In genomic region chr3:145368748-145369147, GRCh38 we compare ENCODE assay signal across 28 cellular contexts.
"Had no signal": no experiment of that assay in that cellular context is flagged by ENCODE, and none has a peak within 500 bp of the region (broad histone marks: within the 10 kb centered on the region; RNA-seq: fewer than 3 reads in every experiment).

No MANE protein-coding gene starts in this region.

- H3K4me3 ChIP-seq: stomach, suprapubic skin, testis, thoracic aorta, thyroid gland, tibial artery, tibial nerve, transverse colon, upper lobe of left lung, upper lobe of right lung, uterus, vagina had no signal

- ATAC-seq: stimulated activated effector memory CD8-positive, alpha-beta T cell treated with anti-CD3 and anti-CD28 coated beads, Interleukin-12 subunit alpha, Interleukin-12 subunit beta, amount 100 ng/mL, for 72 hours; stimulated activated memory B cell treated with anti-CD40 and anti-IgM and Interleukin-4, amounts not matched to agents 10 μg/mL and 1 μg/mL and 100 μg/mL, for 72 hours; stimulated activated naive B cell treated with anti-CD40 and anti-IgM and Interleukin-4, amounts not matched to agents 10 μg/mL and 1 μg/mL and 100 μg/mL, for 72 hours; stimulated activated naive CD8-positive, alpha-beta T cell treated with anti-CD3 and anti-CD28 coated beads, Interleukin-15, amount 100 ng/mL, for 72 hours; stimulated activated naive CD8-positive, alpha-beta T cell treated with anti-CD3 and anti-CD28 coated beads, Interleukin-15, Interleukin-2, amounts not matched to agents 100 U/mL and 50 U/mL, for 24 hours; upper lobe of right lung had no signal

- H3K27me3 ChIP-seq: stomach, suprapubic skin, testis, thyroid gland, tibial artery, tibial nerve, transverse colon, upper lobe of left lung, upper lobe of right lung, uterus, vagina had no signal

- H3K27me3 Mint-ChIP-seq: stimulated activated memory B cell treated with anti-CD40 and anti-IgM and Interleukin-4, amounts not matched to agents 10 μg/mL and 1 μg/mL and 100 μg/mL, for 72 hours; stimulated activated naive B cell treated with anti-CD40 and anti-IgM and Interleukin-4, amounts not matched to agents 10 μg/mL and 1 μg/mL and 100 μg/mL, for 72 hours; stimulated activated naive CD8-positive, alpha-beta T cell treated with anti-CD3 and anti-CD28 coated beads, Interleukin-15, amount 100 ng/mL, for 72 hours; stimulated activated naive CD8-positive, alpha-beta T cell treated with anti-CD3 and anti-CD28 coated beads, Interleukin-15, Interleukin-2, amounts not matched to agents 100 ng/mL and 50 ng/mL, for 24 hours; type B pancreatic cell had no signal

- H3K36me3 Mint-ChIP-seq: stimulated activated effector memory CD8-positive, alpha-beta T cell treated with anti-CD3 and anti-CD28 coated beads, Interleukin-12 subunit alpha, Interleukin-12 subunit beta, amount 100 ng/mL, for 72 hours; stimulated activated memory B cell treated with anti-CD40 and anti-IgM and Interleukin-4, amounts not matched to agents 10 μg/mL and 1 μg/mL and 100 μg/mL, for 72 hours; stimulated activated naive B cell treated with anti-CD40 and anti-IgM and Interleukin-4, amounts not matched to agents 10 μg/mL and 1 μg/mL and 100 μg/mL, for 72 hours; type B pancreatic cell had no signal

- H3K36me3 ChIP-seq: stomach, suprapubic skin, thoracic aorta, thyroid gland, tibial artery, tibial nerve, transverse colon, upper lobe of left lung, upper lobe of right lung, uterus, vagina had no signal

- H3K9me3 Mint-ChIP-seq: type B pancreatic cell had no signal

- H3K4me1 ChIP-seq: stomach, suprapubic skin, testis, thyroid gland, tibial artery, tibial nerve, transverse colon, upper lobe of left lung, upper lobe of right lung, uterus, vagina had no signal

- DNase-seq: stimulated activated CD4-positive, alpha-beta T cell treated with anti-CD3 and anti-CD28 coated beads, Interleukin-2, amount 100 ng/mL, for 48 hours; stimulated activated CD4-positive, alpha-beta T cell treated with anti-CD3 and anti-CD28 coated beads, Interleukin-4, amount 100 ng/mL, for 1 hour; stimulated activated CD4-positive, alpha-beta T cell treated with anti-CD3 and anti-CD28 coated beads, Interleukin-4, amount 100 ng/mL, for 24 hours; stimulated activated CD4-positive, alpha-beta T cell treated with anti-CD3 and anti-CD28 coated beads, Interleukin-4, amount 100 ng/mL, for 4 hours; stimulated activated CD8-positive, alpha-beta memory T cell treated with anti-CD3 and anti-CD28 coated beads, Interleukin-4, amount 100 ng/mL, for 48 hours; stimulated activated naive B cell treated with anti-CD40 and anti-IgM and Interleukin-4, amounts not matched to agents 10 μg/mL and 1 μg/mL and 100 μg/mL, for 72 hours; stimulated activated naive CD4-positive, alpha-beta T cell; stimulated activated naive CD4-positive, alpha-beta T cell treated with Interleukin-2 at 50 U/mL for 16 hours; stimulated activated naive CD8-positive, alpha-beta T cell treated with anti-CD3 and anti-CD28 coated beads, Interleukin-15, amount 100 ng/mL, for 72 hours; stimulated activated naive CD8-positive, alpha-beta T cell treated with anti-CD3 and anti-CD28 coated beads, Interleukin-15, Interleukin-2, amounts not matched to agents 100 U/mL and 50 U/mL, for 24 hours; stomach; substantia nigra; testis; thyroid gland; tibial artery; transverse colon; trophoblast cell; upper lobe of left lung; upper lobe of right lung; uterus had no signal

- H3K27ac ChIP-seq: stomach, suprapubic skin, testis, thoracic aorta, thyroid gland, tibial artery, tibial nerve, transverse colon, upper lobe of left lung, upper lobe of right lung, uterus, vagina had no signal

- H3K4me1 Mint-ChIP-seq: stimulated activated effector memory CD8-positive, alpha-beta T cell treated with anti-CD3 and anti-CD28 coated beads, Interleukin-12 subunit alpha, Interleukin-12 subunit beta, amount 100 ng/mL, for 72 hours; stimulated activated memory B cell treated with anti-CD40 and anti-IgM and Interleukin-4, amounts not matched to agents 10 μg/mL and 1 μg/mL and 100 μg/mL, for 72 hours; stimulated activated naive B cell treated with anti-CD40 and anti-IgM and Interleukin-4, amounts not matched to agents 10 μg/mL and 1 μg/mL and 100 μg/mL, for 72 hours; stimulated activated naive CD8-positive, alpha-beta T cell treated with anti-CD3 and anti-CD28 coated beads, Interleukin-15, amount 100 ng/mL, for 72 hours had no signal

- H3K4me3 Mint-ChIP-seq: stimulated activated effector memory CD8-positive, alpha-beta T cell treated with anti-CD3 and anti-CD28 coated beads, Interleukin-12 subunit alpha, Interleukin-12 subunit beta, amount 100 ng/mL, for 72 hours; stimulated activated memory B cell treated with anti-CD40 and anti-IgM and Interleukin-4, amounts not matched to agents 10 μg/mL and 1 μg/mL and 100 μg/mL, for 72 hours; stimulated activated naive B cell treated with anti-CD40 and anti-IgM and Interleukin-4, amounts not matched to agents 10 μg/mL and 1 μg/mL and 100 μg/mL, for 72 hours; stimulated activated naive CD8-positive, alpha-beta T cell treated with anti-CD3 and anti-CD28 coated beads, Interleukin-15, amount 100 ng/mL, for 72 hours; stimulated activated naive CD8-positive, alpha-beta T cell treated with anti-CD3 and anti-CD28 coated beads, Interleukin-15, Interleukin-2, amounts not matched to agents 100 ng/mL and 50 ng/mL, for 24 hours; type B pancreatic cell had no signal

- H3K27ac Mint-ChIP-seq: stimulated activated effector memory CD8-positive, alpha-beta T cell treated with anti-CD3 and anti-CD28 coated beads, Interleukin-12 subunit alpha, Interleukin-12 subunit beta, amount 100 ng/mL, for 72 hours; stimulated activated memory B cell treated with anti-CD40 and anti-IgM and Interleukin-4, amounts not matched to agents 10 μg/mL and 1 μg/mL and 100 μg/mL, for 72 hours; stimulated activated naive B cell treated with anti-CD40 and anti-IgM and Interleukin-4, amounts not matched to agents 10 μg/mL and 1 μg/mL and 100 μg/mL, for 72 hours; stimulated activated naive CD8-positive, alpha-beta T cell treated with anti-CD3 and anti-CD28 coated beads, Interleukin-15, amount 100 ng/mL, for 72 hours; stimulated activated naive CD8-positive, alpha-beta T cell treated with anti-CD3 and anti-CD28 coated beads, Interleukin-15, Interleukin-2, amounts not matched to agents 100 ng/mL and 50 ng/mL, for 24 hours; type B pancreatic cell had no signal

- H3K9me3 ChIP-seq: testis, thoracic aorta, thyroid gland, tibial artery, tibial nerve, transverse colon, upper lobe of left lung, upper lobe of right lung, uterus, vagina had no signal
